Comparison of ENCODE assay signal across 8 cellular contexts in the genomic region with DNA sequence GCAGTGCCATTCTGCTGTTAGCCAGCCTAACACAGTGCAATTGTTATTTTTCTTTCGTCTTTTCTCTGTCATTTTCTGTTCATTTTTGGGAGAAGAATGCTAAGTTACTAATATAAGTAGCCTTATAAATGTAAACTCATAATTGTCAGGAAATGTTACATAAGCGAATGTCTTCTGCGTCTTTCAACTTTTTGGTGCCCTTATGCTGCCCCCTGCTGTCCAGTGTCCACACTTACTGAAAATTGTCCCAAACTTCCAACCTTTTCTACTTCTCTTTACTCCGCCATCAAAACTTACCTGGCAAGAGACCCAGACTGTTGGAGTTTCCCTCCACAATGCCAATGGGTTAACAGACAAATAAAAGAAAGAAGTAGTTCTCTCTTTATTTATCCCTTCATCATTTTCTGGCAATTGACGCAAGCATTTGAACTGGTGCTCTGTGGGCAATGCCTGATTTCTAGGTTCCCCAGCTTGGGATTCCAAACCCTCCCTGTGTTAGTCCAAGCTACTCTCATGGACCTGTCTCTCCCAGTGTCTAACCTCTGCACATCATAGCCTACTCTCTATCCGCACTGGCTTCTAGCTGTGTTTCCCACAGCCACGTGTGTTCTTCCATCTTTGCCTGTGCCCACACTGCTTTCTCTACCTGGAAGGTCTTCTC. TPM values are rescaled to one million over a fixed set of nuclear protein-coding genes. Genes with fewer than 3 reads are reported as not detected.
DNase-seq lines count a peak whose midpoint lies in the region; ATAC-seq and TF ChIP-seq lines count a peak whose summit lies in the region.

No MANE protein-coding gene starts in this region.

- H3K27ac Mint-ChIP-seq in immature natural killer cell, result peak overlapping the region in 5 of 6 donors; percentile 37 to 68 (median 47)

- in situ Hi-C loops in brain microvascular endothelial cell (cut with HindIII; ENCODE audit: low pct_ligation_motif_present, low sequenced_read_pairs), result no loop called here

- H3K27ac ChIP-seq in VCaP, result no peak overlapping the region; the same call in 1 of the 2 replicates
- H3K27ac ChIP-seq in brain microvascular endothelial cell, result no peak overlapping the region

- H3K4me3 ChIP-seq in Loucy (ENCODE audit: low read length, poor library complexity, severe bottlenecking), result peak overlapping the region; percentile 66
- no peak overlapping the region for H3K4me3 ChIP-seq in brain microvascular endothelial cell (ENCODE audit: low read depth, low read length)

- no peaks in the 10 kb centered on the region for H3K36me3 Mint-ChIP-seq in immature natural killer cell

- peaks cover 98% of the 10 kb centered on the region for H3K79me2 ChIP-seq in Loucy (ENCODE audit: insufficient read depth, low read length)

- TF ChIP-seq CTCF in Loucy (conservative IDR thresholded peaks at IDR 0.05; ENCODE audit: low read length) (peak; percentile 84), VCaP (conservative IDR thresholded peaks at IDR 0.05) (peak; percentile 82), brain microvascular endothelial cell (IDR thresholded peaks at IDR 0.05; ENCODE audit: low read depth, low read length, missing control alignments) (peak; percentile 82)

- H3F3A ChIP-seq in Loucy (ENCODE audit: low read depth), result peaks cover under 1% of the 10 kb centered on the region; the same call in 1 of the 2 replicates

- DNase-seq in NCI-H2029 treated with DMSO at 0.1 percent for 48 hours (lab: John Stamatoyannopoulos, UW) (peak; percentile 7), NCI-H2029 (lab: John Stamatoyannopoulos, UW) (no peak), brain microvascular endothelial cell (peak; percentile 34), immature natural killer cell (peak; percentile 66 to 73 (median 71))
- peak; percentile 81 for DNase-seq in stimulated activated CD4-positive, alpha-beta T cell treated with anti-CD3 and anti-CD28 coated beads, Interleukin-15, amount 100 ng/mL, for 24 hours

- no peaks in the 10 kb centered on the region for H3K9me3 ChIP-seq in Loucy (ENCODE audit: insufficient read depth, low read depth, low read length)

- no peak overlapping the region for H2AFZ ChIP-seq in Loucy (ENCODE audit: low read length)

- peaks cover 79% of the 10 kb centered on the region for H4K20me1 ChIP-seq in Loucy (ENCODE audit: insufficient read depth, low read length, poor library complexity, severe bottlenecking)

- peaks cover 24 to 64% of the 10 kb centered on the region in 2 donors for H3K4me1 Mint-ChIP-seq in immature natural killer cell

- peak overlapping the region; percentile 75 for H3K4me2 ChIP-seq in Loucy (ENCODE audit: low read depth, low read length, poor library complexity, severe bottlenecking)

- H3K9ac ChIP-seq in Loucy (ENCODE audit: low read depth, low read length, poor library complexity, severe bottlenecking), result peak overlapping the region; percentile 43

- no peaks in the 10 kb centered on the region for H3K9me2 ChIP-seq in Loucy (replicated peaks; ENCODE audit: low read depth, low read length)

- peak overlapping the region in 3 of 5 donors; percentile 36 to 57 (median 42) for H3K4me3 Mint-ChIP-seq in immature natural killer cell

- H3K4me1 ChIP-seq in Loucy (ENCODE audit: insufficient read depth, low read length, poor library complexity, severe bottlenecking), result peaks cover 42% of the 10 kb centered on the region

- H3K27me3 ChIP-seq in Loucy (ENCODE audit: insufficient read depth, low read length, poor library complexity, severe bottlenecking), result no peaks in the 10 kb centered on the region
- no peaks in the 10 kb centered on the region for H3K27me3 ChIP-seq in brain microvascular endothelial cell (replicated peaks)

- no peak for ATAC-seq in GM21529 (IDR thresholded peaks at IDR 0.05; ENCODE audit: unreplicated experiment)

- H3K36me3 ChIP-seq in Loucy (ENCODE audit: insufficient read depth, low read length), result no peaks in the 10 kb centered on the region
- no peaks in the 10 kb centered on the region for H3K36me3 ChIP-seq in brain microvascular endothelial cell (replicated peaks)

- H3K9me3 Mint-ChIP-seq in immature natural killer cell, result no peaks in the 10 kb centered on the region

- H3K27me3 Mint-ChIP-seq in immature natural killer cell (ENCODE audit: low read depth in 3 of 3), result no peaks in the 10 kb centered on the region

RNA-seq across cellular contexts. Expression of a gene that starts 21.0 kb away (rescaled TPM):
- polyA plus RNA-seq in immature natural killer cell, result 10 to 100 TPM; 43.1 to 63.4 (median 50.5) TPM
